Comparison of ENCODE assay signal across 25 cellular contexts in the genomic region with DNA sequence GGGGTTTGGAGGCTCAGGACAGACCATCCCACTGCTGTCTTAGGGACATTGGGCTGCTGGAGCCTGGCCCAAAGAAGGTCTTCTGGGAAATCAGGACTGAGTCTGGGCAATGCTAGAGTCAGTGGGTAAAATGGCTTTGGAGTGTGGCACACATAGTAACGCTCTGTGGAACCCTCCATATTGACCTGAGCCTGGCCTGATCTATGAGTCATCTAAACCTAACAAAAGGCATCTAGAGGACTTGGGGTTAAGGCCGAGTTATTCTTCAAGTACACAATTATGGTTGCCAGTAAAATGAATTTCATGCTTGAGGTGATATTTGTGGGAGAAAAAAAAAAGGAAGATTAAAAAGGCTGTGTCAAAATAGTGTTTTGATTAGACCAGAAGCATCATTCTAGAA.
A peak's percentile ranks its signal among the peaks of the same experiment; 100 is the strongest.
DNase-seq lines count a peak whose midpoint lies in the region; ATAC-seq and TF ChIP-seq lines count a peak whose summit lies in the region.
"Had no signal": no experiment of that assay in that cellular context is flagged by ENCODE, and none has a peak within 500 bp of the region (broad histone marks: within the 10 kb centered on the region; RNA-seq: fewer than 3 reads in every experiment).

No MANE protein-coding gene starts in this region.

- H3K9me3 ChIP-seq in hepatocyte (ENCODE audit: low read depth) = no peaks in the 10 kb centered on the region
- H3K9me3 ChIP-seq: thyroid gland had no signal

- no peaks in the 10 kb centered on the region for H4K20me1 ChIP-seq in hepatocyte (ENCODE audit: insufficient read depth, poor library complexity, severe bottlenecking)

- POLR2A ChIA-PET in activated CD4-positive, alpha-beta T cell treated with anti-CD3 and anti-CD28 coated beads for 36 hours (lab: Charles Lee) = no interaction called here

- no peak overlapping the region for H3K27ac ChIP-seq in hepatocyte
- H3K27ac ChIP-seq: epithelial cell of prostate, thyroid gland had no signal

- no peak overlapping the region for H3K4me2 ChIP-seq in hepatocyte
- H3K4me2 ChIP-seq: smooth muscle cell had no signal

- peaks cover 4% of the 10 kb centered on the region for H3K27me3 Mint-ChIP-seq in activated CD4-positive, alpha-beta T cell treated with anti-CD3 and anti-CD28 coated beads for 36 hours
- H3K27me3 Mint-ChIP-seq: progenitor cell of endocrine pancreas had no signal

- ATAC-seq in sciatic nerve (peak; percentile 65), HG03565 (IDR thresholded peaks at IDR 0.05; ENCODE audit: unreplicated experiment) (no peak)
- ATAC-seq in activated CD4-positive, alpha-beta T cell treated with anti-CD3 and anti-CD28 coated beads for 36 hours = no peak

- no peaks in the 10 kb centered on the region for H3K27me3 ChIP-seq in hepatocyte
- H3K27me3 ChIP-seq: thyroid gland had no signal

- TF ChIP-seq CTCF in hepatocyte (IDR thresholded peaks at IDR 0.05; ENCODE audit: poor library complexity) = no peak

- no peak overlapping the region for H3K4me3 Mint-ChIP-seq in activated CD4-positive, alpha-beta T cell treated with anti-CD3 and anti-CD28 coated beads for 36 hours
- H3K4me3 Mint-ChIP-seq: CD4-positive, alpha-beta memory T cell; nephron progenitor cell had no signal

- H3K4me1 Mint-ChIP-seq in activated CD4-positive, alpha-beta T cell treated with anti-CD3 and anti-CD28 coated beads for 36 hours = no peaks in the 10 kb centered on the region
- H3K4me1 Mint-ChIP-seq: CD4-positive, alpha-beta memory T cell had no signal

- CTCF ChIA-PET in activated CD4-positive, alpha-beta T cell treated with anti-CD3 and anti-CD28 coated beads for 36 hours (lab: Charles Lee) = no interaction called here

- no peaks in the 10 kb centered on the region for H3K9me2 ChIP-seq in hepatocyte (replicated peaks; ENCODE audit: insufficient read depth)

- no peaks in the 10 kb centered on the region for H3K36me3 Mint-ChIP-seq in activated CD4-positive, alpha-beta T cell treated with anti-CD3 and anti-CD28 coated beads for 36 hours (ENCODE audit: low read depth)
- H3K36me3 Mint-ChIP-seq: CD4-positive, alpha-beta memory T cell had no signal

- H3K79me2 ChIP-seq in hepatocyte = no peaks in the 10 kb centered on the region

- H3K4me1 ChIP-seq in hepatocyte (ENCODE audit: insufficient read depth) = no peaks in the 10 kb centered on the region
- H3K4me1 ChIP-seq: thyroid gland had no signal

- no peak overlapping the region for H3K27ac Mint-ChIP-seq in activated CD4-positive, alpha-beta T cell treated with anti-CD3 and anti-CD28 coated beads for 36 hours
- H3K27ac Mint-ChIP-seq: CD4-positive, alpha-beta memory T cell; nephron progenitor cell; progenitor cell of endocrine pancreas had no signal

- H3K36me3 ChIP-seq in hepatocyte (replicated peaks; ENCODE audit: insufficient read depth, low read depth) = no peaks in the 10 kb centered on the region
- H3K36me3 ChIP-seq: thyroid gland had no signal

- H2AFZ ChIP-seq in hepatocyte = no peak overlapping the region

- peak; percentile 63 for DNase-seq in Daoy (ENCODE audit: low read depth)
- DNase-seq in NCI-H2107 treated with DMSO at 0.1 percent for 48 hours (lab: John Stamatoyannopoulos, UW; ENCODE audit: unreplicated experiment) = peak; percentile 33
- DNase-seq in fibroblast of peridontal ligament (ENCODE audit: extremely low read depth) = peak; percentile 54
- no peak for DNase-seq in sciatic nerve (ENCODE audit: low spot score)
- no peak for DNase-seq in hepatocyte (ENCODE audit: low spot score)
- DNase-seq in activated CD4-positive, alpha-beta T cell treated with anti-CD3 and anti-CD28 coated beads for 36 hours = no peak
- DNase-seq: activated CD4-positive, alpha-beta T cell treated with anti-CD3 and anti-CD28 coated beads, Interleukin-2, amount 50 U/mL, for 1 hour; activated CD8-positive, alpha-beta memory T cell treated with anti-CD3 and anti-CD28 coated beads, Interleukin-2, amount 50 U/mL, for 48 hours; activated effector memory CD4-positive, alpha-beta T cell treated with anti-CD3 and anti-CD28 coated beads, Interleukin-2, amount 50 U/mL, for 16 hours; caudate nucleus; CD4-positive, alpha-beta memory T cell; foreskin fibroblast; midbrain; NCI-H1105; NCI-H2171 treated with DMSO at 0.1 percent for 48 hours; NCI-H748 treated with DMSO at 0.1 percent for 48 hours; nephron progenitor cell; SHP77; stimulated activated CD4-positive, alpha-beta T cell treated with anti-CD3 and anti-CD28 coated beads, Interleukin-2, amount 100 ng/mL, for 48 hours; stimulated activated naive CD4-positive, alpha-beta T cell treated with Interleukin-2 at 50 U/mL for 16 hours; thyroid gland had no signal

- no peaks in the 10 kb centered on the region for H3K9me3 Mint-ChIP-seq in activated CD4-positive, alpha-beta T cell treated with anti-CD3 and anti-CD28 coated beads for 36 hours (ENCODE audit: low read depth)
- H3K9me3 Mint-ChIP-seq: CD4-positive, alpha-beta memory T cell; nephron progenitor cell had no signal

- intact Hi-C loops in sciatic nerve (cut with DNase I) = no loop called here
- intact Hi-C loops in activated CD4-positive, alpha-beta T cell treated with anti-CD3 and anti-CD28 coated beads for 36 hours (cut with DNase I, micrococcal nuclease) = no loop called here

- WGBS in hepatocyte (ENCODE audit: low lambda C conversion rate, missing lambda C conversion rate) = 77% methylated on average over 2 of the region's 2 CpGs

- no peak overlapping the region for H3K4me3 ChIP-seq in hepatocyte
- H3K4me3 ChIP-seq: smooth muscle cell, thyroid gland had no signal

Comparison
In these comparisons a context has a peak if more than half of its experiments do, and no peak if none do; other contexts are left out.
1. DNase-seq: peak in Daoy (single experiment), NCI-H2107 treated with DMSO at 0.1 percent for 48 hours (single experiment) and fibroblast of peridontal ligament (single experiment); none in sciatic nerve (single experiment), hepatocyte (single experiment) and activated CD4-positive, alpha-beta T cell treated with anti-CD3 and anti-CD28 coated beads for 36 hours (single experiment).